In genomic region chrX:79081895-79082512, GRCh38 we compare ENCODE assay signal across 8 cellular contexts.
DNase-seq lines count a peak whose midpoint lies in the region; ATAC-seq and TF ChIP-seq lines count a peak whose summit lies in the region.

No MANE protein-coding gene starts in this region.

- H3K4me3 ChIP-seq in AG09309 (ENCODE audit: control insufficient read depth, low read depth, low read length) (no peak overlapping the region), GM12875 (ENCODE audit: low read depth, low read length) (no peak overlapping the region), mucosa of descending colon (no peak overlapping the region)

- no peaks in the 10 kb centered on the region for H3K4me1 ChIP-seq in mucosa of descending colon (ENCODE audit: low read depth)

- ATAC-seq in mucosa of descending colon, result peak; percentile 80
- ATAC-seq in GM19455 (IDR thresholded peaks at IDR 0.05; ENCODE audit: unreplicated experiment), result no peak

- DNase-seq in AG09309 (ENCODE audit: low read depth), result peak; percentile 1
- peak; percentile 18 for DNase-seq in HS-5 (ENCODE audit: low read depth)
- peak; percentile 32 for DNase-seq in SW480 (ENCODE audit: low spot score)
- DNase-seq in effector CD4-positive, alpha-beta T cell, result peak; percentile 22
- DNase-seq in mucosa of descending colon, result peak in 1 of 3 donors; percentile 53
- no peak for DNase-seq in NCI-H526 treated with DMSO at 0.1 percent for 48 hours (lab: John Stamatoyannopoulos, UW)

- intact Hi-C loops in mucosa of descending colon (cut with DNase I, micrococcal nuclease), result loop anchor here in 1 of 2 donors (5.0 to 10.0 kb wide), 2 partner anchors 327 to 525 kb away; no protein-coding TSS in a partner anchor

- TF ChIP-seq CTCF in AG09309 (IDR thresholded peaks at IDR 0.05; ENCODE audit: control insufficient read depth, insufficient read depth, low read depth, low read length, missing control alignments) (peak; percentile 51), GM12875 (IDR thresholded peaks at IDR 0.05; ENCODE audit: borderline replicate concordance, insufficient read depth, low read depth, low read length) (peak; percentile 48; the same call in 1 of the 2 replicates), mucosa of descending colon (IDR thresholded peaks at IDR 0.05) (no peak)

- H3K36me3 ChIP-seq in mucosa of descending colon (ENCODE audit: low read depth), result no peaks in the 10 kb centered on the region

- no peaks in the 10 kb centered on the region for H3K9me3 ChIP-seq in mucosa of descending colon
